1 cellular context compared by ENCODE assay signal in the genomic region with DNA sequence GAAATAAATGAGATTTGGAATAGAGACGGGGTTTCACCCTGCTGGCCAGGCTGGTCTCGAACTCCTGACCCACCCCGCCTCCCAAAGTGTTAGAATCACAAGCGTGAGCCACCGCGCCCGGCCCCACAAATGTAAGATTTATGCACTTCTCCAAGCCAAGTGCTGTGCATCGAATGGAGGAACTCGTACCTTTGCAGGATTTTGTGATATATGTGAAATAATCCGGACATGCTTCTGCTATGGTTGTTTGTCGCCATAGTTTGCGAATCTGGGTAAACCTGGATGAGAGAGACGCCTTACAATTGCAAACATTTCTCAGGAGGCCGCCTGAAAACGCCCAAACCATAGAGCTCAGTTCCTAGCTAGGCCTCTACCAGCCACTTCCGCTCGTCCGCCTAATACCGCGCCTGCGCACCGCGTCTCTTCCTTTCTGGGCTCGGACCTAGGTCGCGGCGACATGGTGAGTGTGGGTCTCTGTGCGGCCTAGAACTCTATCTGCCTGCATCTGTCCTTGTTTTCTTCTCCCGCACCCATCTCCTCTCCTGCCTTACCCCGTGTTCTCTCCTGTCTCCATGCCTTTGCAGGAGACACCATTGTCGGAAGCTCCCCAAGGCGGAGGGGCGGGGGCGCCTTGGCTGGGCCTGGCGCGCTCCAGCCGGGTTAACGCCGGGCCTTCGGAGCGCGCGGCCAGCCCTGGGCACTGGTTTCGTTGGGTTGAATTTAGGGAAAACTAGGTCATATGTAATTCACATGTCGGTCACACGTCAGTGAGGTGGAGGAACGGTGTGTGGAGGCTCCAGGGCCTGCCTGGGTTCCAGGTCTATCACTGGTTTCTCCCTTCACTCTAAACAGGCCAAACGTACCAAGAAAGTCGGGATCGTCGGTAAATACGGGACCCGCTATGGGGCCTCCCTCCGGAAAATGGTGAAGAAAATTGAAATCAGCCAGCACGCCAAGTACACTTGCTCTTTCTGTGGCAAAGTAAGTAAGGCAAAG.
TF ChIP-seq lines count a peak whose summit lies in the region.

Gene RPL37A (plus strand): TSS at position 427 of the 996 bp plus-strand sequence. CDS start 31 bp downstream, at position 458.

TF ChIP-seq in H1, 55 proteins besides CTCF, POLR2A, EP300 and RAD21 (continues in another document):
- TF ChIP-seq SUZ12 (IDR thresholded peaks at IDR 0.05; ENCODE audit: low read length) = no peak
- TF ChIP-seq, protein P1, sequence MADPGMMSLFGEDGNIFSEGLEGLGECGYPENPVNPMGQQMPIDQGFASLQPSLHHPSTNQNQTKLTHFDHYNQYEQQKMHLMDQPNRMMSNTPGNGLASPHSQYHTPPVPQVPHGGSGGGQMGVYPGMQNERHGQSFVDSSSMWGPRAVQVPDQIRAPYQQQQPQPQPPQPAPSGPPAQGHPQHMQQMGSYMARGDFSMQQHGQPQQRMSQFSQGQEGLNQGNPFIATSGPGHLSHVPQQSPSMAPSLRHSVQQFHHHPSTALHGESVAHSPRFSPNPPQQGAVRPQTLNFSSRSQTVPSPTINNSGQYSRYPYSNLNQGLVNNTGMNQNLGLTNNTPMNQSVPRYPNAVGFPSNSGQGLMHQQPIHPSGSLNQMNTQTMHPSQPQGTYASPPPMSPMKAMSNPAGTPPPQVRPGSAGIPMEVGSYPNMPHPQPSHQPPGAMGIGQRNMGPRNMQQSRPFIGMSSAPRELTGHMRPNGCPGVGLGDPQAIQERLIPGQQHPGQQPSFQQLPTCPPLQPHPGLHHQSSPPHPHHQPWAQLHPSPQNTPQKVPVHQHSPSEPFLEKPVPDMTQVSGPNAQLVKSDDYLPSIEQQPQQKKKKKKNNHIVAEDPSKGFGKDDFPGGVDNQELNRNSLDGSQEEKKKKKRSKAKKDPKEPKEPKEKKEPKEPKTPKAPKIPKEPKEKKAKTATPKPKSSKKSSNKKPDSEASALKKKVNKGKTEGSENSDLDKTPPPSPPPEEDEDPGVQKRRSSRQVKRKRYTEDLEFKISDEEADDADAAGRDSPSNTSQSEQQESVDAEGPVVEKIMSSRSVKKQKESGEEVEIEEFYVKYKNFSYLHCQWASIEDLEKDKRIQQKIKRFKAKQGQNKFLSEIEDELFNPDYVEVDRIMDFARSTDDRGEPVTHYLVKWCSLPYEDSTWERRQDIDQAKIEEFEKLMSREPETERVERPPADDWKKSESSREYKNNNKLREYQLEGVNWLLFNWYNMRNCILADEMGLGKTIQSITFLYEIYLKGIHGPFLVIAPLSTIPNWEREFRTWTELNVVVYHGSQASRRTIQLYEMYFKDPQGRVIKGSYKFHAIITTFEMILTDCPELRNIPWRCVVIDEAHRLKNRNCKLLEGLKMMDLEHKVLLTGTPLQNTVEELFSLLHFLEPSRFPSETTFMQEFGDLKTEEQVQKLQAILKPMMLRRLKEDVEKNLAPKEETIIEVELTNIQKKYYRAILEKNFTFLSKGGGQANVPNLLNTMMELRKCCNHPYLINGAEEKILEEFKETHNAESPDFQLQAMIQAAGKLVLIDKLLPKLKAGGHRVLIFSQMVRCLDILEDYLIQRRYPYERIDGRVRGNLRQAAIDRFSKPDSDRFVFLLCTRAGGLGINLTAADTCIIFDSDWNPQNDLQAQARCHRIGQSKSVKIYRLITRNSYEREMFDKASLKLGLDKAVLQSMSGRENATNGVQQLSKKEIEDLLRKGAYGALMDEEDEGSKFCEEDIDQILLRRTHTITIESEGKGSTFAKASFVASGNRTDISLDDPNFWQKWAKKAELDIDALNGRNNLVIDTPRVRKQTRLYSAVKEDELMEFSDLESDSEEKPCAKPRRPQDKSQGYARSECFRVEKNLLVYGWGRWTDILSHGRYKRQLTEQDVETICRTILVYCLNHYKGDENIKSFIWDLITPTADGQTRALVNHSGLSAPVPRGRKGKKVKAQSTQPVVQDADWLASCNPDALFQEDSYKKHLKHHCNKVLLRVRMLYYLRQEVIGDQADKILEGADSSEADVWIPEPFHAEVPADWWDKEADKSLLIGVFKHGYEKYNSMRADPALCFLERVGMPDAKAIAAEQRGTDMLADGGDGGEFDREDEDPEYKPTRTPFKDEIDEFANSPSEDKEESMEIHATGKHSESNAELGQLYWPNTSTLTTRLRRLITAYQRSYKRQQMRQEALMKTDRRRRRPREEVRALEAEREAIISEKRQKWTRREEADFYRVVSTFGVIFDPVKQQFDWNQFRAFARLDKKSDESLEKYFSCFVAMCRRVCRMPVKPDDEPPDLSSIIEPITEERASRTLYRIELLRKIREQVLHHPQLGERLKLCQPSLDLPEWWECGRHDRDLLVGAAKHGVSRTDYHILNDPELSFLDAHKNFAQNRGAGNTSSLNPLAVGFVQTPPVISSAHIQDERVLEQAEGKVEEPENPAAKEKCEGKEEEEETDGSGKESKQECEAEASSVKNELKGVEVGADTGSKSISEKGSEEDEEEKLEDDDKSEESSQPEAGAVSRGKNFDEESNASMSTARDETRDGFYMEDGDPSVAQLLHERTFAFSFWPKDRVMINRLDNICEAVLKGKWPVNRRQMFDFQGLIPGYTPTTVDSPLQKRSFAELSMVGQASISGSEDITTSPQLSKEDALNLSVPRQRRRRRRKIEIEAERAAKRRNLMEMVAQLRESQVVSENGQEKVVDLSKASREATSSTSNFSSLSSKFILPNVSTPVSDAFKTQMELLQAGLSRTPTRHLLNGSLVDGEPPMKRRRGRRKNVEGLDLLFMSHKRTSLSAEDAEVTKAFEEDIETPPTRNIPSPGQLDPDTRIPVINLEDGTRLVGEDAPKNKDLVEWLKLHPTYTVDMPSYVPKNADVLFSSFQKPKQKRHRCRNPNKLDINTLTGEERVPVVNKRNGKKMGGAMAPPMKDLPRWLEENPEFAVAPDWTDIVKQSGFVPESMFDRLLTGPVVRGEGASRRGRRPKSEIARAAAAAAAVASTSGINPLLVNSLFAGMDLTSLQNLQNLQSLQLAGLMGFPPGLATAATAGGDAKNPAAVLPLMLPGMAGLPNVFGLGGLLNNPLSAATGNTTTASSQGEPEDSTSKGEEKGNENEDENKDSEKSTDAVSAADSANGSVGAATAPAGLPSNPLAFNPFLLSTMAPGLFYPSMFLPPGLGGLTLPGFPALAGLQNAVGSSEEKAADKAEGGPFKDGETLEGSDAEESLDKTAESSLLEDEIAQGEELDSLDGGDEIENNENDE (IDR thresholded peaks at IDR 0.05; ENCODE audit: insufficient replicate concordance, low read length) = no peak
- peak; percentile 90 for TF ChIP-seq ASH2L (IDR thresholded peaks at IDR 0.05; ENCODE audit: low read length)
- peak; percentile 64 for TF ChIP-seq KDM1A (IDR thresholded peaks at IDR 0.05; ENCODE audit: borderline replicate concordance, low read length)
- peak; percentile 70 for TF ChIP-seq CREB1 (IDR thresholded peaks at IDR 0.05)
- no peak for TF ChIP-seq CBX8 (IDR thresholded peaks at IDR 0.05; ENCODE audit: borderline replicate concordance, low read depth, low read length)
- TF ChIP-seq FOSL1 (IDR thresholded peaks at IDR 0.05; ENCODE audit: insufficient read depth, low read depth, low read length) = no peak
- peak; percentile 100 for TF ChIP-seq TAF7 (optimal IDR thresholded peaks at IDR 0.05; ENCODE audit: borderline replicate concordance, low read depth, low read length)
- no peak for TF ChIP-seq BRCA1 (IDR thresholded peaks at IDR 0.05; ENCODE audit: low read depth, low read length)
- no peak for TF ChIP-seq CHD2 (IDR thresholded peaks at IDR 0.05; ENCODE audit: low read length)
- no peak for TF ChIP-seq NANOG (IDR thresholded peaks at IDR 0.05; ENCODE audit: insufficient read depth, low read depth, low read length, poor library complexity, severe bottlenecking)
- no peak for TF ChIP-seq ATF3 (IDR thresholded peaks at IDR 0.05; ENCODE audit: insufficient read depth, low read depth, low read length)
- TF ChIP-seq MAFK (IDR thresholded peaks at IDR 0.05; ENCODE audit: low read depth, low read length) = no peak
- peak; percentile 54; the same call in 1 of the 2 replicates for TF ChIP-seq TEAD4 (IDR thresholded peaks at IDR 0.05; ENCODE audit: low read depth, low read length)
- TF ChIP-seq BACH1 (IDR thresholded peaks at IDR 0.05; ENCODE audit: low read length) = no peak
- TF ChIP-seq NRF1 (IDR thresholded peaks at IDR 0.05; ENCODE audit: low read depth, low read length) = peak; percentile 68
- TF ChIP-seq EGR1 (IDR thresholded peaks at IDR 0.05; ENCODE audit: borderline replicate concordance, low read depth, low read length) = peak; percentile 58; the same call in 1 of the 2 replicates
- peak; percentile 99 for TF ChIP-seq PHF8 (conservative IDR thresholded peaks at IDR 0.05; ENCODE audit: low read depth, low read length)
- TF ChIP-seq HDAC2 (IDR thresholded peaks at IDR 0.05; ENCODE audit: borderline replicate concordance in 1 of 2, low read depth in 2 of 2, low read length in 2 of 2) = no peak
- no peak for TF ChIP-seq HDAC6 (IDR thresholded peaks at IDR 0.05; ENCODE audit: low read depth, low read length)
- TF ChIP-seq RFX5 (IDR thresholded peaks at IDR 0.05; ENCODE audit: borderline replicate concordance, low read depth, low read length) = no peak
- peak; percentile 75; the same call in 1 of the 2 replicates for TF ChIP-seq GTF2F1 (IDR thresholded peaks at IDR 0.05; ENCODE audit: borderline replicate concordance, low read depth, low read length)
- no peak for TF ChIP-seq RBBP5 (IDR thresholded peaks at IDR 0.05; ENCODE audit: borderline replicate concordance, low read depth, low read length)
- TF ChIP-seq EZH2 (IDR thresholded peaks at IDR 0.05; ENCODE audit: low read depth, low read length, severe bottlenecking) = no peak
- peak; percentile 100 for TF ChIP-seq TAF1 (IDR thresholded peaks at IDR 0.05; ENCODE audit: low read depth, low read length)
- TF ChIP-seq, protein P2, sequence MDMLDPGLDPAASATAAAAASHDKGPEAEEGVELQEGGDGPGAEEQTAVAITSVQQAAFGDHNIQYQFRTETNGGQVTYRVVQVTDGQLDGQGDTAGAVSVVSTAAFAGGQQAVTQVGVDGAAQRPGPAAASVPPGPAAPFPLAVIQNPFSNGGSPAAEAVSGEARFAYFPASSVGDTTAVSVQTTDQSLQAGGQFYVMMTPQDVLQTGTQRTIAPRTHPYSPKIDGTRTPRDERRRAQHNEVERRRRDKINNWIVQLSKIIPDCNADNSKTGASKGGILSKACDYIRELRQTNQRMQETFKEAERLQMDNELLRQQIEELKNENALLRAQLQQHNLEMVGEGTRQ (IDR thresholded peaks at IDR 0.05; ENCODE audit: low read length) = no peak
- no peak for TF ChIP-seq JUND (IDR thresholded peaks at IDR 0.05; ENCODE audit: low read length)
- TF ChIP-seq RXRA (IDR thresholded peaks at IDR 0.05; ENCODE audit: insufficient read depth, low read depth, low read length) = no peak
- peak; percentile 99 for TF ChIP-seq TBP (IDR thresholded peaks at IDR 0.05; ENCODE audit: low read depth, low read length)
- TF ChIP-seq ZNF274 (IDR thresholded peaks at IDR 0.05; ENCODE audit: borderline replicate concordance, extremely low read depth, low read length) = no peak
- no peak for TF ChIP-seq RNF2 (IDR thresholded peaks at IDR 0.05; ENCODE audit: borderline replicate concordance, low read depth, low read length, missing control alignments, poor library complexity, severe bottlenecking)
- 0 out of 2 replicates have a peak, but pooled peaks have one; percentile 16 for TF ChIP-seq E2F6 (IDR thresholded peaks at IDR 0.05)
- TF ChIP-seq CEBPB (IDR thresholded peaks at IDR 0.05; ENCODE audit: low read depth, low read length) = no peak
- peak; percentile 77; the same call in 1 of the 2 replicates for TF ChIP-seq SP1 (IDR thresholded peaks at IDR 0.05; ENCODE audit: low read depth, low read length)
- TF ChIP-seq POU5F1 (IDR thresholded peaks at IDR 0.05; ENCODE audit: low read depth, low read length) = no peak
- peak; percentile 83; the same call in 1 of the 2 replicates for TF ChIP-seq GABPA (IDR thresholded peaks at IDR 0.05; ENCODE audit: borderline replicate concordance, insufficient read depth, low read length)
- TF ChIP-seq SP2 (IDR thresholded peaks at IDR 0.05; ENCODE audit: low read length) = peak; percentile 91
- TF ChIP-seq BCL11A (IDR thresholded peaks at IDR 0.05; ENCODE audit: low read depth in 2 of 2, low read length in 2 of 2) = no peak
- no peak for TF ChIP-seq SIRT6 (IDR thresholded peaks at IDR 0.05; ENCODE audit: low read length)
- 0 out of 2 replicates have a peak, but pooled peaks have one; percentile 58 for TF ChIP-seq TCF12 (IDR thresholded peaks at IDR 0.05; ENCODE audit: low read depth, low read length)
- TF ChIP-seq MAX (IDR thresholded peaks at IDR 0.05) = peak; percentile 77
- TF ChIP-seq JUN (IDR thresholded peaks at IDR 0.05; ENCODE audit: low read depth, low read length) = no peak
- peak; percentile 61; the same call in 1 of the 2 replicates for TF ChIP-seq ATF2 (IDR thresholded peaks at IDR 0.05; ENCODE audit: low read length)
- TF ChIP-seq KDM4A (IDR thresholded peaks at IDR 0.05; ENCODE audit: low read depth, low read length, severe bottlenecking) = peak; percentile 39
- peak; percentile 100 for TF ChIP-seq POLR2AphosphoS5 (IDR thresholded peaks at IDR 0.05; ENCODE audit: low read depth, low read length)
- TF ChIP-seq CBX5 (IDR thresholded peaks at IDR 0.05; ENCODE audit: low read depth, low read length) = no peak
- no peak for TF ChIP-seq SRF (IDR thresholded peaks at IDR 0.05; ENCODE audit: low read depth, low read length)
- TF ChIP-seq SAP30 (IDR thresholded peaks at IDR 0.05; ENCODE audit: insufficient read depth, insufficient replicate concordance, low read length) = peak; percentile 11
- no peak for TF ChIP-seq CTBP2 (IDR thresholded peaks at IDR 0.05; ENCODE audit: borderline replicate concordance, insufficient read depth, insufficient read length, low read length)
- no peak; the same call in 1 of the 2 replicates for TF ChIP-seq SIX5 (IDR thresholded peaks at IDR 0.05; ENCODE audit: low read depth, low read length)
- TF ChIP-seq YY1 (IDR thresholded peaks at IDR 0.05; ENCODE audit: low read depth, low read length) = peak; percentile 54
- no peak; the same call in 1 of the 2 replicates for TF ChIP-seq CHD1 (IDR thresholded peaks at IDR 0.05; ENCODE audit: low read depth, low read length)
